16 cellular contexts compared by ENCODE assay signal in the genomic region with DNA sequence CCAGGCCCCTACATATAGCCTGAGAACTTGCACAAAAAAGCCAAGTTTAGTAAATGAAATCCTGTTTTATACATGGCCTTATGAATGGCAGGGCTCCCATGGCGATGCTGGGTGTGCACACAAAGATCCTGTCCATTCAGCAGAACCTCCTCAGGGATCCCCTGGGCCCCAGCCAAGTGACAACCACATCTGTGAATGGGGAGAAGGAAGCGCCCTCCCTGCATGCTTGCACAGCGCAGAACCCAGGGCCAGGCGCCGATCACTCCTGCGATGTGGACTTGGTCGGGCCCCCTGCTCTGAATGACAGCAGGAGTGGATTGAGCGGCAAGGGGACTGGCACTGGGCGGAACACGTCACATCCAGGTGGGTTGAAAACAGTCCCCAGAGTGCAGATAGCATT. TPM values are rescaled to one million over a fixed set of nuclear protein-coding genes. Genes with fewer than 3 reads are reported as not detected.
A peak's percentile ranks its signal among the peaks of the same experiment; 100 is the strongest.
DNase-seq lines count a peak whose midpoint lies in the region; ATAC-seq and TF ChIP-seq lines count a peak whose summit lies in the region.
"Had no signal": no experiment of that assay in that cellular context is flagged by ENCODE, and none has a peak within 500 bp of the region (broad histone marks: within the 10 kb centered on the region; RNA-seq: fewer than 3 reads in every experiment).

No MANE protein-coding gene starts in this region.

- no peak overlapping the region for H3K4me3 ChIP-seq in right lobe of liver
- H3K4me3 ChIP-seq: cardiac muscle cell had no signal

- no peak overlapping the region for H3K27ac ChIP-seq in right lobe of liver
- H3K27ac ChIP-seq: cardiac muscle cell, epithelial cell of prostate had no signal

- no peaks in the 10 kb centered on the region for H3K9me3 ChIP-seq in right lobe of liver

- H3K27me3 ChIP-seq in right lobe of liver = no peaks in the 10 kb centered on the region

- H3K4me1 ChIP-seq in right lobe of liver = peaks cover 0 to 28% (median 9%) of the 10 kb centered on the region in 4 donors

- no peak for TF ChIP-seq CTCF in right lobe of liver (IDR thresholded peaks at IDR 0.05)

- DNase-seq in NCI-H2171 treated with DMSO at 0.1 percent for 48 hours (lab: John Stamatoyannopoulos, UW) (peak; percentile 38), NCI-H2171 (lab: John Stamatoyannopoulos, UW) (no peak), astrocyte of the hippocampus (ENCODE audit: low read depth, low spot score) (peak; percentile 43), right lobe of liver (peak in 2 of 3 donors; percentile 44 to 68), superior temporal gyrus (ENCODE audit: extremely low spot score) (peak; percentile 43), SKM-1 (lab: John Stamatoyannopoulos, UW; ENCODE audit: unreplicated experiment) (no peak), NOMO-1 (lab: John Stamatoyannopoulos, UW; ENCODE audit: unreplicated experiment in 2 of 2) (no peak)
- DNase-seq: activated naive CD4-positive, alpha-beta T cell treated with anti-CD3 and anti-CD28 coated beads, Interleukin-2, amount 10 ng/mL, durations not matched to agents 7 days and 5 days; Calu3; H7; kidney glomerular epithelial cell; naive thymus-derived CD4-positive, alpha-beta T cell; NCI-H2107 had no signal

- whole genome bisulfite sequencing in right lobe of liver (ENCODE audit: insufficient coverage, low coverage, low lambda C conversion rate, missing lambda C conversion rate) = 40% methylated on average over 1 of the region's 10 CpGs

- H3K36me3 ChIP-seq in right lobe of liver = no peaks in the 10 kb centered on the region
- H3K36me3 ChIP-seq: cardiac muscle cell had no signal

- ATAC-seq in right lobe of liver (no peak), GM18909 (IDR thresholded peaks at IDR 0.05; ENCODE audit: poor library complexity, unreplicated experiment) (no peak)
- ATAC-seq: naive thymus-derived CD4-positive, alpha-beta T cell had no signal

- no peak for TF ChIP-seq POLR2A in right lobe of liver (IDR thresholded peaks at IDR 0.05)

- intact Hi-C loops in right lobe of liver (cut with DNase I) = no loop called here

RNA-seq across cellular contexts. Expression of a gene that starts 4.5 kb away (rescaled TPM):
- 1 to 10 TPM in 4 of 6 experiments, under 1 TPM in 2; 0.55 to 3.4 (median 2.3) TPM for total RNA-seq in right lobe of liver

RNA-seq across cellular contexts. Expression of a gene that starts 23.4 kb away (rescaled TPM):
- total RNA-seq in right lobe of liver = 10 to 100 TPM; 11.1 to 21.7 (median 19.4) TPM

RNA-seq across cellular contexts. Expression of a gene that starts 44.3 kb away (rescaled TPM):
- under 1 TPM in 3 of 6 experiments, not detected in 3; 0.10 to 0.28 (median 0.20) TPM for total RNA-seq in right lobe of liver

RNA-seq across cellular contexts. Expression of a gene that starts 48.5 kb away (rescaled TPM):
- total RNA-seq in right lobe of liver = 1 to 10 TPM; 1.8 to 8.4 (median 3.5) TPM

Comparison
In these comparisons a context has a peak if more than half of its experiments do, and no peak if none do; other contexts are left out.
1. DNase-seq: peak in NCI-H2171 treated with DMSO at 0.1 percent for 48 hours (single experiment), astrocyte of the hippocampus (single experiment), right lobe of liver (2 of 3) and superior temporal gyrus (single experiment); none in NCI-H2171 (single experiment), SKM-1 (single experiment) and NOMO-1 (0 of 2).